Comparison of ENCODE assay signal across 21 cellular contexts in the genomic region with DNA sequence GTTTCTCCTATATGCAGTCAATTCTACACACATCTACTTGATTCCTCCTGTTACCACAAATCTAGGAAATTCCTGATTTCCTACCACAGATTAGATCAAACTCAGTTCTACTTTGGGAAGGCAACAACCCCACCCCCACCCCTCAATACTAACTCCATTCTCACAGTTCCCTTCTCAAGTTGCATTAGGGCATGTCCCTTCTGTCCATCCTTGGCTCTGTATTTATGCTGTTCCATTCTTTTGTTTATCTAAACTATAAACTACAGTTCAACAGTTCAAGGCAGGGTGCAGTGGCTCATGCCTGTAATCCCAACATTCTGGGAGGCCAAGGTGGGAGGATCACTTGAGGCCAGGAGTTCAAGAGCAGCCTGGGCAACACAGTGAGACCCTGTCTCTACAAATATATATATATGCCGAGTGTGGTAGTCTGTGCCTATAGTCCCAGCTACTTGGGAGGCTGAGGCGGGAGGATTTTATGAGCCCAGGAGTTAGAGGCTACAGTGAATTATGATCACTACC.
"Had no signal": no experiment of that assay in that cellular context is flagged by ENCODE, and none has a peak within 500 bp of the region (broad histone marks: within the 10 kb centered on the region; RNA-seq: fewer than 3 reads in every experiment).

No MANE protein-coding gene starts in this region.

- H3K4me3 ChIP-seq: breast epithelium, coronary artery, gastrocnemius medialis, heart left ventricle, lung, smooth muscle cell, testis had no signal

- H3K9me3 Mint-ChIP-seq: activated CD4-positive, alpha-beta T cell treated with anti-CD3 and anti-CD28 coated beads, Interleukin-2, amount 10 ng/mL, durations not matched to agents 7 days and 5 days; mesothelial cell of epicardium; type B pancreatic cell had no signal

- H3K27ac ChIP-seq: breast epithelium, coronary artery, heart left ventricle, parathyroid adenoma, testis had no signal

- H3K9me3 ChIP-seq: breast epithelium, gastrocnemius medialis, heart left ventricle, testis had no signal

- H3K4me1 Mint-ChIP-seq: activated CD4-positive, alpha-beta T cell treated with anti-CD3 and anti-CD28 coated beads, Interleukin-2, amount 10 ng/mL, durations not matched to agents 7 days and 5 days; mesothelial cell of epicardium had no signal

- H3K27ac Mint-ChIP-seq: activated CD4-positive, alpha-beta T cell treated with anti-CD3 and anti-CD28 coated beads, Interleukin-2, amount 10 ng/mL, durations not matched to agents 7 days and 5 days; mesothelial cell of epicardium; type B pancreatic cell had no signal

- ATAC-seq: activated CD4-positive, CD25-positive, alpha-beta regulatory T cell treated with anti-CD3 and anti-CD28 coated beads, Interleukin-2, amount 50 U/mL, for 24 hours; heart left ventricle; left lobe of liver; sciatic nerve had no signal

- H3K4me3 Mint-ChIP-seq: activated CD4-positive, alpha-beta T cell treated with anti-CD3 and anti-CD28 coated beads, Interleukin-2, amount 10 ng/mL, durations not matched to agents 7 days and 5 days; mesothelial cell of epicardium; type B pancreatic cell had no signal

- H3K27me3 ChIP-seq: breast epithelium, gastrocnemius medialis, heart left ventricle, testis had no signal

- DNase-seq: activated CD4-positive, alpha-beta T cell treated with anti-CD3 and anti-CD28 coated beads, Interleukin-2, amount 10 ng/mL, durations not matched to agents 7 days and 5 days; activated CD8-positive, alpha-beta memory T cell treated with anti-CD3 and anti-CD28 coated beads for 24 hours; activated CD8-positive, alpha-beta memory T cell treated with anti-CD3 and anti-CD28 coated beads, Interleukin-2, amount 50 U/mL, for 48 hours; activated gamma-delta T cell treated with Interleukin-2 at 50 U/mL for 16 hours; erythroblast; gastrocnemius medialis; heart left ventricle; kidney; stimulated activated CD4-positive, alpha-beta T cell treated with anti-CD3 and anti-CD28 coated beads, Interleukin-4, amount 100 ng/mL, for 1 hour; T-helper 1 cell; testis had no signal

- H3K27me3 Mint-ChIP-seq: activated CD4-positive, alpha-beta T cell treated with anti-CD3 and anti-CD28 coated beads, Interleukin-2, amount 10 ng/mL, durations not matched to agents 7 days and 5 days; type B pancreatic cell had no signal

- H3K4me2 ChIP-seq: smooth muscle cell had no signal

- H2AFZ ChIP-seq: parathyroid adenoma had no signal

- H3K4me1 ChIP-seq: breast epithelium, heart left ventricle, parathyroid adenoma, testis had no signal
